In the genomic region with DNA sequence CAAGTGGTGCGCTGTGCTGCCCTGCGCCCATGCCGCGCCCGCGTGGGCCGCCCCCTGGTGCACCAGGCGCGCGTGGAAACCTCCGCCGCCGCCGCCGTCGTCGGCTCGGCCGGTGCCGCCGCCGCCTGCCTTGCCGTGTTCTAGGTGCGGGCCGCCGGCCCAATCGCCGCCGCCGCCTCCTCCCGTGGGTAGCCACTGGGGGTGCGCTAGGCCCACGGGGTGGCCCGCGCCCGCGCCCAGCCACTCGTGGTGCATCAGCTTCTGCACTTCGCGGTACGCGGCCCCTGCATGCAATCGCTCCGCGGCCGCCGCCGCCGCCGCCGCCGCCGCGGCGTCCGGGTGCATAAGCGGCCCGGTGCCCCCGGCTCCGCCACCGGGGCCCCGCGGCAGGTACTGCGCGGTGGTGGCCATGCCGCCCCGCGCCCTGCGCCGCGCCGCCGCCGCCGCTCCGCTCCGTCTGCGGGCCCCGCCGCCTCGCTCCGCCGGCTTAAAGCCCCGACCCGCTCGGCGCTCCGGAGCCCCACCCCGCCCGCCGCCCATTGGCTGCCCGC, we compare ENCODE assay signal across 8 cellular contexts. TPM values are rescaled to one million over a fixed set of nuclear protein-coding genes. Genes with fewer than 3 reads are reported as not detected.
DNase-seq lines count a peak whose midpoint lies in the region; ATAC-seq and TF ChIP-seq lines count a peak whose summit lies in the region.

A gene (minus strand): TSS at position 461 of the 551 bp plus-strand sequence. CDS start 50 bp downstream, at position 411.

- no peaks in the 10 kb centered on the region for H3K36me3 Mint-ChIP-seq in activated CD4-positive, alpha-beta memory T cell treated with anti-CD3 and anti-CD28 coated beads for 36 hours

- WGBS in spleen, 5 donors: 0 to 1% (median 1%) methylated on average over 29 to 92 of the region's 92 CpGs; no CpG with 5 or more reads in 1 of the 5 donors

- no peak within 1 kb of the TSS for H3K27ac Mint-ChIP-seq in activated CD4-positive, alpha-beta memory T cell treated with anti-CD3 and anti-CD28 coated beads for 36 hours

- H3K36me3 ChIP-seq in spleen: no peaks in the 10 kb centered on the region

- H3K27me3 ChIP-seq in spleen (replicated peaks in 1 of 7): peaks cover 11 to 78% (median 66%) of the 10 kb centered on the region in 7 donors

- no peak for TF ChIP-seq POLR2A in spleen (IDR thresholded peaks at IDR 0.05)

- ATAC-seq in HG02623 (IDR thresholded peaks at IDR 0.05; ENCODE audit: unreplicated experiment): peak; percentile 10
- no peak for ATAC-seq in left ventricle myocardium superior

- peaks cover 16 to 42% (median 30%) of the 10 kb centered on the region in 6 donors for H3K4me1 ChIP-seq in spleen

- H3K4me1 Mint-ChIP-seq in activated CD4-positive, alpha-beta memory T cell treated with anti-CD3 and anti-CD28 coated beads for 36 hours (ENCODE audit: low read depth): peaks cover 7% of the 10 kb centered on the region

- intact Hi-C loops in activated CD4-positive, alpha-beta memory T cell treated with anti-CD3 and anti-CD28 coated beads for 36 hours (cut with micrococcal nuclease): no loop called here
- intact Hi-C loops in left ventricle myocardium superior (cut with micrococcal nuclease) (no loop called here), spleen (cut with DNase I; ENCODE audit: low total_unique reads) (no loop called here)

- no peaks in the 10 kb centered on the region for H3K9me3 Mint-ChIP-seq in activated CD4-positive, alpha-beta memory T cell treated with anti-CD3 and anti-CD28 coated beads for 36 hours

- H3K27me3 Mint-ChIP-seq in activated CD4-positive, alpha-beta memory T cell treated with anti-CD3 and anti-CD28 coated beads for 36 hours: peaks cover 44% of the 10 kb centered on the region

- DNase-seq in GM12864 (ENCODE audit: low read depth) (no peak), left ventricle myocardium superior (peak; percentile 51), spleen (peak; percentile 82), AG08395 (ENCODE audit: low spot score) (no peak)
- DNase-seq in activated CD4-positive, alpha-beta memory T cell treated with anti-CD3 and anti-CD28 coated beads for 36 hours: no peak
- no peak for DNase-seq in stimulated activated CD8-positive, alpha-beta memory T cell treated with anti-CD3 and anti-CD28 coated beads, Interleukin-4, amount 100 ng/mL, for 48 hours
- DNase-seq in NK-92 treated with Interleukin-12 subunit alpha and Interleukin-12 subunit beta, amount 100 ng/mL, for 24 hours (lab: John Stamatoyannopoulos, UW): no peak

- no peaks in the 10 kb centered on the region for H3K9me3 ChIP-seq in spleen

- TF ChIP-seq CTCF in GM12864 (IDR thresholded peaks at IDR 0.05; ENCODE audit: low read depth, low read length, missing control alignments) (no peak), spleen (IDR thresholded peaks at IDR 0.05 in 8 of 11, conservative IDR thresholded peaks at IDR 0.05 in 3 of 11) (no peak)

- H3K27ac ChIP-seq in spleen: peak within 1 kb of the TSS in 1 of 8 donors; percentile 30

- CTCF ChIA-PET in activated CD4-positive, alpha-beta memory T cell treated with anti-CD3 and anti-CD28 coated beads for 36 hours (lab: Charles Lee): interaction anchor here (0.8 to 3.4 kb wide), 5 partner anchors 9 to 789 kb away, joined by 3 to 22 read pairs (median 5); no protein-coding TSS in a partner anchor

- H3K4me3 ChIP-seq in GM12864 (ENCODE audit: low read depth, low read length) (peak within 1 kb of the TSS; percentile 56), spleen (peak within 1 kb of the TSS; percentile 66 to 81 (median 71))

- peak within 1 kb of the TSS; percentile 69 for H3K4me3 Mint-ChIP-seq in activated CD4-positive, alpha-beta memory T cell treated with anti-CD3 and anti-CD28 coated beads for 36 hours

- POLR2A ChIA-PET in activated CD4-positive, alpha-beta memory T cell treated with anti-CD3 and anti-CD28 coated beads for 36 hours (lab: Charles Lee): interaction anchor here (1.6 to 1.9 kb wide), 2 partner anchors 16 to 18 kb away, joined by 7 to 8 read pairs; no protein-coding TSS in a partner anchor

RNA-seq across cellular contexts. Expression of the gene that starts here (rescaled TPM):
- total RNA-seq in activated CD4-positive, alpha-beta memory T cell treated with anti-CD3 and anti-CD28 coated beads for 36 hours: under 1 TPM; 0.26 to 0.36 TPM
- total RNA-seq in left ventricle myocardium superior: not detected
- total RNA-seq in spleen: under 1 TPM in 4 of 7 donors, not detected in 3; 0.17 to 0.60 (median 0.30) TPM
- under 1 TPM; 0.07 to 0.38 (median 0.08) TPM for polyA plus RNA-seq in spleen

Comparison
In these comparisons a context has a peak if more than half of its experiments do, and no peak if none do; other contexts are left out.
1. Peak in DNase-seq in left ventricle myocardium superior; RNA of the gene not detected or under 1 TPM.
2. Peak in DNase-seq and H3K4me3 ChIP-seq in spleen; RNA of the gene not detected or under 1 TPM.